ENCODE assay signal across 10 cellular contexts in genomic region chr9:32344551-32345182, GRCh38. TPM values are rescaled to one million over a fixed set of nuclear protein-coding genes. Genes with fewer than 3 reads are reported as not detected.
A peak's percentile ranks its signal among the peaks of the same experiment; 100 is the strongest.
DNase-seq lines count a peak whose midpoint lies in the region; ATAC-seq and TF ChIP-seq lines count a peak whose summit lies in the region.
"Had no signal": no experiment of that assay in that cellular context is flagged by ENCODE, and none has a peak within 500 bp of the region (broad histone marks: within the 10 kb centered on the region; RNA-seq: fewer than 3 reads in every experiment).

No MANE protein-coding gene starts in this region.

- no peak overlapping the region for H3K4ac ChIP-seq in mesendoderm (ENCODE audit: low read depth, low read length)

- peak overlapping the region; percentile 34 for H3K18ac ChIP-seq in mesendoderm (ENCODE audit: low read length)

- CTCF ChIA-PET in MCF 10A (lab: Yijun Ruan, JAX) (interaction anchor here (0.6 kb wide), 1 partner anchor 34 kb away, joined by 4 read pairs; no protein-coding TSS in a partner anchor), HEK293T (lab: Yijun Ruan, JAX) (no interaction called here)
- CTCF ChIA-PET in CD8-positive, alpha-beta memory T cell (lab: Charles Lee): no interaction called here

- H3K4me2 ChIP-seq in mesendoderm (ENCODE audit: low read length): peak overlapping the region; percentile 14

- no CpG with 5 or more reads among the region's 6 CpGs for WGBS in mesendoderm (ENCODE audit: extremely low coverage, insufficient coverage, low lambda C conversion rate)

- peak overlapping the region; percentile 8 for H3K9ac ChIP-seq in mesendoderm (ENCODE audit: low read length)

- H3K79me2 ChIP-seq in mesendoderm (ENCODE audit: control insufficient read depth, insufficient read depth, low read length): no peaks in the 10 kb centered on the region

- H3K27ac Mint-ChIP-seq in MCF 10A (ENCODE audit: low read depth, unreplicated experiment) (no peak overlapping the region), immature natural killer cell (no peak overlapping the region)
- H3K27ac Mint-ChIP-seq in CD8-positive, alpha-beta memory T cell: no peak overlapping the region

- H3K27me3 Mint-ChIP-seq in MCF 10A (ENCODE audit: insufficient read depth, unreplicated experiment) (peaks cover 6% of the 10 kb centered on the region), immature natural killer cell (ENCODE audit: low read depth in 3 of 3) (peaks cover 0 to 2% (median 0%) of the 10 kb centered on the region in 3 donors)
- H3K27me3 Mint-ChIP-seq in CD8-positive, alpha-beta memory T cell: no peaks in the 10 kb centered on the region

- H3K9me3 Mint-ChIP-seq in MCF 10A (ENCODE audit: unreplicated experiment) (no peaks in the 10 kb centered on the region), immature natural killer cell (no peaks in the 10 kb centered on the region)
- no peaks in the 10 kb centered on the region for H3K9me3 Mint-ChIP-seq in CD8-positive, alpha-beta memory T cell

- H3K4me3 Mint-ChIP-seq in MCF 10A (ENCODE audit: unreplicated experiment) (peak overlapping the region; percentile 56), immature natural killer cell (no peak overlapping the region)
- peak overlapping the region in 3 of 7 donors; percentile 15 to 37 (median 17) for H3K4me3 Mint-ChIP-seq in CD8-positive, alpha-beta memory T cell

- no peaks in the 10 kb centered on the region for H3K36me3 ChIP-seq in mesendoderm (ENCODE audit: control insufficient read depth, insufficient read depth, low read length)
- no peaks in the 10 kb centered on the region for H3K36me3 ChIP-seq in CD8-positive, alpha-beta memory T cell (ENCODE audit: insufficient read depth, low read length)

- intact Hi-C loops in MCF 10A (cut with micrococcal nuclease): no loop called here

- H3K4me1 ChIP-seq in mesendoderm (ENCODE audit: control insufficient read depth, low read depth, low read length): peaks cover 12% of the 10 kb centered on the region
- H3K4me1 ChIP-seq in CD8-positive, alpha-beta memory T cell (ENCODE audit: insufficient read depth, low read length): no peaks in the 10 kb centered on the region

- H3K9me3 ChIP-seq in CD8-positive, alpha-beta memory T cell (ENCODE audit: low read length): no peaks in the 10 kb centered on the region

- TF ChIP-seq CTCF in MCF 10A (IDR thresholded peaks at IDR 0.05; ENCODE audit: unreplicated experiment): no peak

- H3K27me3 ChIP-seq in mesendoderm (ENCODE audit: insufficient read depth, low read length, poor library complexity): no peaks in the 10 kb centered on the region
- H3K27me3 ChIP-seq in CD8-positive, alpha-beta memory T cell (ENCODE audit: insufficient read depth, low read length, poor library complexity, severe bottlenecking): no peaks in the 10 kb centered on the region

- peaks cover 5% of the 10 kb centered on the region for H3K4me1 Mint-ChIP-seq in MCF 10A (ENCODE audit: insufficient read depth, unreplicated experiment)
- H3K4me1 Mint-ChIP-seq in immature natural killer cell: no peaks in the 10 kb centered on the region
- H3K4me1 Mint-ChIP-seq in CD8-positive, alpha-beta memory T cell: peaks cover 12 to 25% (median 21%) of the 10 kb centered on the region in 3 donors

- no peak overlapping the region for H2AK5ac ChIP-seq in mesendoderm (ENCODE audit: low read length)

- POLR2A ChIA-PET in MCF 10A (lab: Yijun Ruan, JAX) (no interaction called here), HEK293T (lab: Yijun Ruan, JAX) (no interaction called here)
- POLR2A ChIA-PET in CD8-positive, alpha-beta memory T cell (lab: Charles Lee): no interaction called here

- H3K23ac ChIP-seq in mesendoderm (ENCODE audit: low read length): no peak overlapping the region

- H3K4me3 ChIP-seq in mesendoderm (ENCODE audit: low read length): no peak overlapping the region
- H3K4me3 ChIP-seq in CD8-positive, alpha-beta memory T cell (ENCODE audit: low read length): no peak overlapping the region
- H3K4me3 ChIP-seq: SK-N-MC had no signal

- H3K79me1 ChIP-seq in mesendoderm (ENCODE audit: low read length): no peaks in the 10 kb centered on the region

- no peak overlapping the region for H4K8ac ChIP-seq in mesendoderm (ENCODE audit: low read depth, low read length)

- H3K27ac ChIP-seq in mesendoderm (ENCODE audit: low read depth, low read length): peak overlapping the region; percentile 89
- H3K27ac ChIP-seq in CD8-positive, alpha-beta memory T cell (ENCODE audit: low read depth, low read length): no peak overlapping the region
- H3K27ac ChIP-seq: SK-N-MC had no signal

- peak overlapping the region; percentile 78 for H3K56ac ChIP-seq in mesendoderm (ENCODE audit: low read length)

- H2BK120ac ChIP-seq in mesendoderm (ENCODE audit: low read depth, low read length): no peak overlapping the region

- H2BK15ac ChIP-seq in mesendoderm (replicated peaks; ENCODE audit: low read depth): no peak overlapping the region

- peak overlapping the region; percentile 81 for H2BK5ac ChIP-seq in mesendoderm (ENCODE audit: low read length)

- DNase-seq in HT1080 (ENCODE audit: low read depth) (peak; percentile 56), MCF 10A (ENCODE audit: unreplicated experiment) (peak; percentile 29), mesendoderm (peak; percentile 94), HUDEP-2 (lab: John Stamatoyannopoulos, UW; ENCODE audit: unreplicated experiment in 76 of 76) (no peak), immature natural killer cell (no peak), HEK293T (ENCODE audit: extremely low spot score) (no peak)
- DNase-seq in CD8-positive, alpha-beta memory T cell: no peak
- DNase-seq: kidney had no signal

- no TSS peak for BruUV-seq in MCF 10A (replicated peaks; lab: Mats Ljungman, UMichigan)

- no peak overlapping the region for H4K5ac ChIP-seq in mesendoderm (ENCODE audit: low read length)

- ATAC-seq in GM18907 (IDR thresholded peaks at IDR 0.05; ENCODE audit: unreplicated experiment): peak; percentile 57

- no peaks in the 10 kb centered on the region for H3K36me3 Mint-ChIP-seq in MCF 10A (ENCODE audit: insufficient read depth, unreplicated experiment)
- no peaks in the 10 kb centered on the region for H3K36me3 Mint-ChIP-seq in immature natural killer cell
- no peaks in the 10 kb centered on the region for H3K36me3 Mint-ChIP-seq in CD8-positive, alpha-beta memory T cell

TF ChIP-seq in HEK293T, 16 proteins besides CTCF, POLR2A, EP300 and RAD21:
- TF ChIP-seq LEF1 (IDR thresholded peaks at IDR 0.05; ENCODE audit: borderline replicate concordance) (no peak), L3MBTL2 (conservative IDR thresholded peaks at IDR 0.05) (no peak), FOXA1 (IDR thresholded peaks at IDR 0.05) (no peak), NFRKB (IDR thresholded peaks at IDR 0.05) (no peak), ZNF384 (IDR thresholded peaks at IDR 0.05) (no peak), CTBP1 (IDR thresholded peaks at IDR 0.05; ENCODE audit: borderline replicate concordance) (no peak), HDGF (IDR thresholded peaks at IDR 0.05; ENCODE audit: borderline replicate concordance) (no peak)

RNA-seq across cellular contexts. Expression of gene ACO1, which starts 39.8 kb away (rescaled TPM):
- 45.2 and 57.6 TPM in 2 replicates for total RNA-seq in HT1080 (2014; rRNA removed; shearing (Covaris generic))
- polyA plus RNA-seq in HT1080 (2015; cell fraction: cytosol; rRNA removed): 45.8 and 57.1 TPM in 2 replicates
- 101 and 109 TPM in 2 replicates for polyA plus RNA-seq in HT1080 (2015; cell fraction: nucleus; rRNA removed)
- 28.6 and 31.4 TPM in 2 replicates for total RNA-seq in MCF 10A (2022)
- 23.5 TPM for polyA plus RNA-seq in mesendoderm (2013, experiment 1 of 2)
- 23.6 TPM for polyA plus RNA-seq in mesendoderm (2013, experiment 2 of 2)
- 10 to 100 TPM in 2 of 3 donors, 1 to 10 TPM in 1; 6.2 to 16.3 (median 11.8) TPM for polyA plus RNA-seq in immature natural killer cell
- 10 to 100 TPM; 13.5 to 13.6 TPM for total RNA-seq in CD8-positive, alpha-beta memory T cell
- polyA plus RNA-seq in CD8-positive, alpha-beta memory T cell: 11.0 TPM

Comparison
In these comparisons a context has a peak if more than half of its experiments do, and no peak if none do; other contexts are left out.
1. DNase-seq: peak in HT1080 (single experiment), MCF 10A (single experiment) and mesendoderm (single experiment); none in HUDEP-2 (0 of 76), immature natural killer cell (0 of 3), HEK293T (single experiment) and CD8-positive, alpha-beta memory T cell (0 of 5).